12 cellular contexts compared by ENCODE assay signal in the genomic region with DNA sequence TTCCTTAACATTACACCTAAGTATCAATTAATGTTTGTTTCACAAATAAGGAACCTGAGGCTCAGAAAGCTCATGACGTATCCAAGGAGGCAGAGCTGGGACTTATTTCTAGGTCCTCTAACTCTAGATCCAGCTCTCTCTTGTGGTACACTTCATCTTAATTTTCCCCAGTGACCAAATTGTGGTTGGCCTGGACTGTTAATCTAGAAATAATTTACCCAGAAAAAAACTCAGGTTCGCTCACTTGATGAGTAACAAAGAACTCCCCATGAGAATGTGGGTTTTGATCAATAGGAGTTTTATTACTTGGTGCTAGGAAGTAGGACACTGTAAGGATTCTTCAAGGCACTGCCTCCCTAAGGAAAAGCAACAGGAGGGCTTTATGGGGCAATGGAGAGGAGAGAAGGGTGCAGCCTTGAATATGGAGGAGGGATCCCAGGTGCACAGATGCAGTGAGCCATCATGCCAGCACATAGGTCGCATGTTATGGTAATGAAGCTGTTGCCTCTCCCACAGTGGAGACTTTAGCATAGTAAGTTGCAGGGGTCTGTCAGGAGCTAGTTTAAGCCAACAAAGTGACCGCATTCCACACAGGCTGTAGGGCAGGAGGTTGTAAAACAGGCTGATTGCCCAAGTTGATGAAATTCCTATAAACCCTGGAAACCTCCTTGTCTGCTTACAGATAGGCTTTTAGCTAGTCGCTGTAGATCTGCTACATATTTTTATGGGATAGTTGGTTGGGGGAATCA. TPM values are rescaled to one million over a fixed set of nuclear protein-coding genes. Genes with fewer than 3 reads are reported as not detected.
A peak's percentile ranks its signal among the peaks of the same experiment; 100 is the strongest.
DNase-seq lines count a peak whose midpoint lies in the region; ATAC-seq and TF ChIP-seq lines count a peak whose summit lies in the region.
"Had no signal": no experiment of that assay in that cellular context is flagged by ENCODE, and none has a peak within 500 bp of the region (broad histone marks: within the 10 kb centered on the region; RNA-seq: fewer than 3 reads in every experiment).

No MANE protein-coding gene starts in this region.

- TF ChIP-seq CTCF in Caco-2 (IDR thresholded peaks at IDR 0.05; ENCODE audit: insufficient read depth in 1 of 2, low read depth in 1 of 2, low read length in 1 of 2, severe bottlenecking in 1 of 2, unreplicated experiment in 1 of 2) (no peak), GM20000 (IDR thresholded peaks at IDR 0.05; ENCODE audit: extremely low read depth, missing control alignments) (no peak), RWPE1 (conservative IDR thresholded peaks at IDR 0.05; ENCODE audit: low read depth) (no peak), type B pancreatic cell (conservative IDR thresholded peaks at IDR 0.05) (no peak)

- DNase-seq in Caco-2, result peak; percentile 52 to 59
- no peak for DNase-seq in effector memory CD8-positive, alpha-beta T cell
- DNase-seq in GM20000 (ENCODE audit: low spot score), result no peak
- no peak for DNase-seq in RWPE1 (ENCODE audit: low spot score)
- DNase-seq in type B pancreatic cell (ENCODE audit: extremely low spot score, unreplicated experiment), result no peak
- DNase-seq in activated CD4-positive, CD25-positive, alpha-beta regulatory T cell treated with anti-CD3 and anti-CD28 coated beads, Interleukin-2, amount 50 U/mL, for 72 hours, result no peak
- DNase-seq: anterior cingulate cortex, left cardiac atrium, NCI-H524, thyroid gland had no signal

- H3K4me1 ChIP-seq in Caco-2, result peaks cover 3% of the 10 kb centered on the region; the same call in 1 of the 2 replicates
- H3K4me1 ChIP-seq: thyroid gland had no signal

- H3K27ac Mint-ChIP-seq in Caco-2 (ENCODE audit: unreplicated experiment) (peak overlapping the region; percentile 7), type B pancreatic cell (no peak overlapping the region)
- H3K27ac Mint-ChIP-seq in effector memory CD8-positive, alpha-beta T cell, result peak overlapping the region; percentile 15 to 49

- H3K4me1 Mint-ChIP-seq in Caco-2 (ENCODE audit: low read depth, unreplicated experiment) (peaks cover 11% of the 10 kb centered on the region), type B pancreatic cell (ENCODE audit: unreplicated experiment) (peaks cover 13% of the 10 kb centered on the region)
- H3K4me1 Mint-ChIP-seq in effector memory CD8-positive, alpha-beta T cell (ENCODE audit: low read depth in 2 of 2), result peaks cover 19 to 46% of the 10 kb centered on the region in 2 donors

- BruUV-seq in Caco-2 (replicated peaks; lab: Mats Ljungman, UMichigan), result no TSS peak

- peaks cover 7% of the 10 kb centered on the region for H3K36me3 Mint-ChIP-seq in Caco-2 (ENCODE audit: insufficient read depth, unreplicated experiment)
- peaks cover 12% of the 10 kb centered on the region for H3K36me3 Mint-ChIP-seq in effector memory CD8-positive, alpha-beta T cell (ENCODE audit: insufficient read depth)
- peaks cover 43% of the 10 kb centered on the region for H3K36me3 Mint-ChIP-seq in type B pancreatic cell

- H3K4me3 Mint-ChIP-seq in Caco-2 (ENCODE audit: unreplicated experiment) (no peak overlapping the region), type B pancreatic cell (no peak overlapping the region)
- peak overlapping the region in 1 of 2 donors; percentile 5 for H3K4me3 Mint-ChIP-seq in effector memory CD8-positive, alpha-beta T cell

- POLR2A ChIA-PET in Caco-2 (lab: Charles Lee) (interaction anchor here (1.7 kb wide), 1 partner anchor 15 kb away, joined by 10 read pairs; no protein-coding TSS in a partner anchor), RWPE1 (lab: Yijun Ruan, JAX; ENCODE audit: low non-redundant PET) (no interaction called here)

- H3K9me3 ChIP-seq in Caco-2, result no peaks in the 10 kb centered on the region
- H3K9me3 ChIP-seq: thyroid gland had no signal

- no peak overlapping the region for H3K27ac ChIP-seq in RWPE1
- H3K27ac ChIP-seq: thyroid gland had no signal

- H3K27me3 ChIP-seq in Caco-2 (replicated peaks; ENCODE audit: control insufficient read depth, insufficient read depth, low read length), result no peaks in the 10 kb centered on the region
- H3K27me3 ChIP-seq: thyroid gland had no signal

- H3K4me3 ChIP-seq in Caco-2 (ENCODE audit: low read depth, low read length), result no peak overlapping the region
- H3K4me3 ChIP-seq: thyroid gland had no signal

- H3K36me3 ChIP-seq in Caco-2 (ENCODE audit: control insufficient read depth, insufficient read depth, low read length), result no peaks in the 10 kb centered on the region
- H3K36me3 ChIP-seq: thyroid gland had no signal

- ATAC-seq in GM19468 (IDR thresholded peaks at IDR 0.05; ENCODE audit: extremely low read depth, unreplicated experiment) (peak; percentile 22), HG03060 (IDR thresholded peaks at IDR 0.05; ENCODE audit: low read depth, unreplicated experiment) (peak; percentile 44)
- ATAC-seq in effector memory CD8-positive, alpha-beta T cell (replicated peaks), result no peak
- ATAC-seq: left cardiac atrium had no signal

- H3K27me3 Mint-ChIP-seq in Caco-2 (ENCODE audit: insufficient read depth, unreplicated experiment) (no peaks in the 10 kb centered on the region), type B pancreatic cell (no peaks in the 10 kb centered on the region)
- H3K27me3 Mint-ChIP-seq in effector memory CD8-positive, alpha-beta T cell, result no peaks in the 10 kb centered on the region

- intact Hi-C loops in Caco-2 (cut with micrococcal nuclease; ENCODE audit: unreplicated experiment), result no loop called here

- CTCF ChIA-PET in Caco-2 (lab: Charles Lee), result interaction anchor here (0.6 to 1.6 kb wide), 4 partner anchors 16 to 1731 kb away, joined by 3 to 7 read pairs (median 4); no protein-coding TSS in a partner anchor
- CTCF ChIA-PET in RWPE1 (lab: Yijun Ruan, JAX), result interaction anchor here (0.5 kb wide), 1 partner anchor 14 kb away, joined by 3 read pairs; no protein-coding TSS in a partner anchor

- H3K9me3 Mint-ChIP-seq in Caco-2 (ENCODE audit: unreplicated experiment), result no peaks in the 10 kb centered on the region
- H3K9me3 Mint-ChIP-seq in effector memory CD8-positive, alpha-beta T cell, result peaks cover 0 to 3% of the 10 kb centered on the region in 2 donors
- H3K9me3 Mint-ChIP-seq in type B pancreatic cell, result peaks cover 4% of the 10 kb centered on the region

RNA-seq across cellular contexts. Expression of a gene that starts 14.7 kb away (rescaled TPM):
- 19.7 and 22.4 TPM in 2 replicates for total RNA-seq in Caco-2 (2022)
- total RNA-seq in type B pancreatic cell (ENCODE audit: low replicate concordance), result 29.7 and 37.5 TPM in 2 replicates

Comparison
In these comparisons a context has a peak if more than half of its experiments do, and no peak if none do; other contexts are left out.
1. DNase-seq: peak in Caco-2 (2 of 2); none in effector memory CD8-positive, alpha-beta T cell (0 of 3), GM20000 (single experiment), RWPE1 (single experiment), type B pancreatic cell (single experiment) and activated CD4-positive, CD25-positive, alpha-beta regulatory T cell treated with anti-CD3 and anti-CD28 coated beads, Interleukin-2, amount 50 U/mL, for 72 hours (single experiment).